Comparison of ENCODE assay signal across 23 cellular contexts in genomic region chr6:159952289-159953005, GRCh38.
DNase-seq lines count a peak whose midpoint lies in the region; ATAC-seq and TF ChIP-seq lines count a peak whose summit lies in the region.
"Had no signal": no experiment of that assay in that cellular context is flagged by ENCODE, and none has a peak within 500 bp of the region (broad histone marks: within the 10 kb centered on the region; RNA-seq: fewer than 3 reads in every experiment).

No MANE protein-coding gene starts in this region.

- peak overlapping the region in 2 of 3 experiments; percentile 6 to 12 for H3K27ac Mint-ChIP-seq in nephron
- H3K27ac Mint-ChIP-seq in stimulated activated naive B cell treated with anti-CD40 and anti-IgM and Interleukin-4, amounts not matched to agents 10 μg/mL and 1 μg/mL and 100 μg/mL, for 72 hours = peak overlapping the region; percentile 14
- H3K27ac Mint-ChIP-seq: activated T-cell treated with anti-CD3 and anti-CD28 coated beads, Interleukin-2, amount 50 U/mL, for 72 hours; neural progenitor cell; stimulated activated effector memory CD8-positive, alpha-beta T cell treated with anti-CD3 and anti-CD28 coated beads, Interleukin-12 subunit alpha, Interleukin-12 subunit beta, amount 100 ng/mL, for 72 hours; T-cell had no signal

- no peaks in the 10 kb centered on the region for H3K36me3 ChIP-seq in SK-N-MC (ENCODE audit: insufficient read depth, low read length)
- H3K36me3 ChIP-seq: MG63, neural progenitor cell, thoracic aorta had no signal

- DNase-seq in DMS79 (lab: John Stamatoyannopoulos, UW) (peak; percentile 35), SK-N-MC (ENCODE audit: low read depth, low spot score) (no peak), SKM-1 treated with dmso at 0.1 percent for 144 hours (lab: John Stamatoyannopoulos, UW; ENCODE audit: unreplicated experiment) (no peak), HuH-7.5 (ENCODE audit: low spot score) (no peak), COR-L47 (lab: John Stamatoyannopoulos, UW) (no peak)
- no peak for DNase-seq in stimulated activated naive B cell treated with anti-CD40 and anti-IgM and Interleukin-4, amounts not matched to agents 10 μg/mL and 1 μg/mL and 100 μg/mL, for 72 hours
- DNase-seq: activated CD4-positive, alpha-beta T cell treated with anti-CD3 and anti-CD28 coated beads for 4 hours; activated naive CD4-positive, alpha-beta T cell treated with anti-CD3 and anti-CD28 coated beads, Interleukin-2, amount 50 U/mL, for 16 hours; activated T-cell treated with anti-CD3 and anti-CD28 coated beads, Interleukin-2, amount 50 U/mL, for 72 hours; Caco-2; central memory CD4-positive, alpha-beta T cell; dorsolateral prefrontal cortex; kidney glomerular epithelial cell; MG63; NCI-H1417 treated with DMSO at 0.1 percent for 48 hours; NCI-H2171 treated with DMSO at 0.1 percent for 48 hours; T-cell had no signal

- peak overlapping the region; percentile 47; the same call in 1 of the 2 replicates for H3K4me3 ChIP-seq in SK-N-MC
- H3K4me3 ChIP-seq: MG63, neural progenitor cell had no signal

- no peak for ATAC-seq in stimulated activated naive B cell treated with anti-CD40 and anti-IgM and Interleukin-4, amounts not matched to agents 10 μg/mL and 1 μg/mL and 100 μg/mL, for 72 hours (replicated peaks)
- ATAC-seq: activated T-cell treated with anti-CD3 and anti-CD28 coated beads, Interleukin-2, amount 50 U/mL, for 72 hours; foreskin keratinocyte; stimulated activated effector memory CD8-positive, alpha-beta T cell treated with anti-CD3 and anti-CD28 coated beads, Interleukin-12 subunit alpha, Interleukin-12 subunit beta, amount 100 ng/mL, for 72 hours; T-cell had no signal

- TF ChIP-seq CTCF in nephron (IDR thresholded peaks at IDR 0.05; ENCODE audit: unreplicated experiment in 3 of 3) = no peak

- peaks cover 16% of the 10 kb centered on the region for H3K4me1 Mint-ChIP-seq in nephron
- H3K4me1 Mint-ChIP-seq in stimulated activated naive B cell treated with anti-CD40 and anti-IgM and Interleukin-4, amounts not matched to agents 10 μg/mL and 1 μg/mL and 100 μg/mL, for 72 hours = peaks cover 11 to 17% of the 10 kb centered on the region in 2 donors
- H3K4me1 Mint-ChIP-seq: stimulated activated effector memory CD8-positive, alpha-beta T cell treated with anti-CD3 and anti-CD28 coated beads, Interleukin-12 subunit alpha, Interleukin-12 subunit beta, amount 100 ng/mL, for 72 hours; T-cell had no signal

- H3K9ac ChIP-seq in SK-N-MC (ENCODE audit: insufficient read length) = no peak overlapping the region
- H3K9ac ChIP-seq: neural progenitor cell had no signal

- H3K4me3 Mint-ChIP-seq in nephron = no peak overlapping the region
- H3K4me3 Mint-ChIP-seq in stimulated activated naive B cell treated with anti-CD40 and anti-IgM and Interleukin-4, amounts not matched to agents 10 μg/mL and 1 μg/mL and 100 μg/mL, for 72 hours = no peak overlapping the region
- H3K4me3 Mint-ChIP-seq: activated T-cell treated with anti-CD3 and anti-CD28 coated beads, Interleukin-2, amount 50 U/mL, for 72 hours; mesothelial cell of epicardium; neural progenitor cell; stimulated activated effector memory CD8-positive, alpha-beta T cell treated with anti-CD3 and anti-CD28 coated beads, Interleukin-12 subunit alpha, Interleukin-12 subunit beta, amount 100 ng/mL, for 72 hours; T-cell had no signal

- no peaks in the 10 kb centered on the region for H3K9me3 Mint-ChIP-seq in nephron
- no peaks in the 10 kb centered on the region for H3K9me3 Mint-ChIP-seq in stimulated activated naive B cell treated with anti-CD40 and anti-IgM and Interleukin-4, amounts not matched to agents 10 μg/mL and 1 μg/mL and 100 μg/mL, for 72 hours
- H3K9me3 Mint-ChIP-seq: activated T-cell treated with anti-CD3 and anti-CD28 coated beads, Interleukin-2, amount 50 U/mL, for 72 hours; mesothelial cell of epicardium; neural progenitor cell; stimulated activated effector memory CD8-positive, alpha-beta T cell treated with anti-CD3 and anti-CD28 coated beads, Interleukin-12 subunit alpha, Interleukin-12 subunit beta, amount 100 ng/mL, for 72 hours; T-cell had no signal

- peaks cover 6% of the 10 kb centered on the region for H3K27me3 Mint-ChIP-seq in nephron (ENCODE audit: low read depth)
- peaks cover 17 to 18% of the 10 kb centered on the region in 2 donors for H3K27me3 Mint-ChIP-seq in stimulated activated naive B cell treated with anti-CD40 and anti-IgM and Interleukin-4, amounts not matched to agents 10 μg/mL and 1 μg/mL and 100 μg/mL, for 72 hours

- no peaks in the 10 kb centered on the region for H3K9me3 ChIP-seq in SK-N-MC (ENCODE audit: low read depth, low read length)
- H3K9me3 ChIP-seq: Caco-2, MG63, thoracic aorta had no signal

- H3K27ac ChIP-seq in SK-N-MC = no peak overlapping the region
- H3K27ac ChIP-seq: foreskin keratinocyte, neural progenitor cell, thoracic aorta had no signal

- H3K36me3 Mint-ChIP-seq in nephron (ENCODE audit: low read depth) = no peaks in the 10 kb centered on the region
- H3K36me3 Mint-ChIP-seq in stimulated activated naive B cell treated with anti-CD40 and anti-IgM and Interleukin-4, amounts not matched to agents 10 μg/mL and 1 μg/mL and 100 μg/mL, for 72 hours = no peaks in the 10 kb centered on the region
- H3K36me3 Mint-ChIP-seq: mesothelial cell of epicardium; neural progenitor cell; stimulated activated effector memory CD8-positive, alpha-beta T cell treated with anti-CD3 and anti-CD28 coated beads, Interleukin-12 subunit alpha, Interleukin-12 subunit beta, amount 100 ng/mL, for 72 hours; T-cell had no signal
